ENCODE assay signal across 1 cellular context in genomic region chr19:18657590-18658365, GRCh38.
TF ChIP-seq lines count a peak whose summit lies in the region.

No MANE protein-coding gene starts in this region.

TF ChIP-seq in SK-N-SH, 30 proteins besides CTCF, POLR2A, EP300 and RAD21 (continued from another document):
- TF ChIP-seq ZBTB33 (IDR thresholded peaks at IDR 0.05; ENCODE audit: borderline replicate concordance, low read depth), result no peak
- TF ChIP-seq RCOR1 (IDR thresholded peaks at IDR 0.05; ENCODE audit: low read length), result no peak
- TF ChIP-seq TEAD4 (IDR thresholded peaks at IDR 0.05; ENCODE audit: borderline replicate concordance, insufficient read depth), result no peak
- no peak for TF ChIP-seq NFIC (IDR thresholded peaks at IDR 0.05; ENCODE audit: borderline replicate concordance)
- TF ChIP-seq MAX (IDR thresholded peaks at IDR 0.05; ENCODE audit: low read depth), result no peak
- no peak for TF ChIP-seq IRF3 (IDR thresholded peaks at IDR 0.05; ENCODE audit: low read depth, low read length)
- TF ChIP-seq USF1 (IDR thresholded peaks at IDR 0.05; ENCODE audit: borderline replicate concordance, low read depth), result no peak
TF ChIP-seq in SK-N-SH: peak in this region for 0.
